Comparison of ENCODE assay signal across 1 cellular context in genomic region chr6:20706293-20707165, GRCh38.
TF ChIP-seq lines count a peak whose summit lies in the region.

No MANE protein-coding gene starts in this region.

TF ChIP-seq in HepG2, 621 proteins besides CTCF, POLR2A, EP300 and RAD21 (continued from another document):
- no peak for TF ChIP-seq ZNF318 (CRISPR knock-in tag; IDR thresholded peaks at IDR 0.05)
- TF ChIP-seq ZNF282 (IDR thresholded peaks at IDR 0.05; ENCODE audit: partially characterized antibody), result no peak
- no peak for TF ChIP-seq MXD1 (CRISPR knock-in tag; IDR thresholded peaks at IDR 0.05)
